Comparison of ENCODE assay signal across 1 cellular context in the genomic region with DNA sequence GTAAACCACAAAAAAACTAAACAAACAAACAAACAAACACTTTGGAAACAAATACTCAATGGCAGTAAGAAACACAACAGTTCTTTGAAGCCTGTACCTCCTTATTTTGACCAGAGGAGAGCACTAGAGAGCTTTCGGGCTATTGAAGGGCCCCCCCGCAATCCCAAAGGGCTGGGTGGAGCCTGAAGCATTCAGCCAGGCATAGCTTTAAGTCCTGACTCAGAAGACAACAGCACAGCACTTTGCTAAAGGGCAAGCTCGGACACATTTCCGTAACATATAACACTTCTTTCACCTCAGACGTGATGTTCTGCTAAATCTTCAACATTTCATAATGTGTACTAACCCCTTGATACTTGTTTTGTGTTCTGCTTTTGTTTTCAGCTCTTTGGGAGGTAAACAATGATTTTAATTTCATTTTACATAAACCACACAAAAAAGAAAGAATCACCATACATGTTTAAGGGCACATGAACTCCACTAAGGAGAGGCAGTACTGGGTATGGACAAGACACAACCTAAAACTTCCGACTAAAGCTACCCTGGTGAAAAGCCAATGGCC.
TF ChIP-seq lines count a peak whose summit lies in the region.

No MANE protein-coding gene starts in this region.

TF ChIP-seq in HepG2, 621 proteins besides CTCF, POLR2A, EP300 and RAD21 (continued from another document and continues in another):
- TF ChIP-seq, protein P1, sequence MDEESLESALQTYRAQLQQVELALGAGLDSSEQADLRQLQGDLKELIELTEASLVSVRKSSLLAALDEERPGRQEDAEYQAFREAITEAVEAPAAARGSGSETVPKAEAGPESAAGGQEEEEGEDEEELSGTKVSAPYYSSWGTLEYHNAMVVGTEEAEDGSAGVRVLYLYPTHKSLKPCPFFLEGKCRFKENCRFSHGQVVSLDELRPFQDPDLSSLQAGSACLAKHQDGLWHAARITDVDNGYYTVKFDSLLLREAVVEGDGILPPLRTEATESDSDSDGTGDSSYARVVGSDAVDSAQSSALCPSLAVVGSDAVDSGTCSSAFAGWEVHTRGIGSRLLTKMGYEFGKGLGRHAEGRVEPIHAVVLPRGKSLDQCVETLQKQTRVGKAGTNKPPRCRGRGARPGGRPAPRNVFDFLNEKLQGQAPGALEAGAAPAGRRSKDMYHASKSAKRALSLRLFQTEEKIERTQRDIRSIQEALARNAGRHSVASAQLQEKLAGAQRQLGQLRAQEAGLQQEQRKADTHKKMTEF (CRISPR knock-in tag; IDR thresholded peaks at IDR 0.05): peak; percentile 61
- TF ChIP-seq ZNF441 (CRISPR knock-in tag; IDR thresholded peaks at IDR 0.05; ENCODE audit: borderline replicate concordance): 0 out of 2 replicates have a peak, but pooled peaks have one; percentile 30
- 0 out of 2 replicates have a peak, but pooled peaks have one; percentile 24 for TF ChIP-seq MED1 (CRISPR knock-in tag; IDR thresholded peaks at IDR 0.05)
- TF ChIP-seq ZNF768 (CRISPR knock-in tag; IDR thresholded peaks at IDR 0.05): no peak
- peak in 1 of 2 experiments; percentile 56; a peak in 1 of 4 replicates for TF ChIP-seq KLF16 (CRISPR knock-in tag; IDR thresholded peaks at IDR 0.05)
- TF ChIP-seq ERF (CRISPR knock-in tag; IDR thresholded peaks at IDR 0.05): peak; percentile 69
- TF ChIP-seq KAT2B (IDR thresholded peaks at IDR 0.05; ENCODE audit: borderline replicate concordance, low read depth, low read length): no peak
- TF ChIP-seq, protein P2, sequence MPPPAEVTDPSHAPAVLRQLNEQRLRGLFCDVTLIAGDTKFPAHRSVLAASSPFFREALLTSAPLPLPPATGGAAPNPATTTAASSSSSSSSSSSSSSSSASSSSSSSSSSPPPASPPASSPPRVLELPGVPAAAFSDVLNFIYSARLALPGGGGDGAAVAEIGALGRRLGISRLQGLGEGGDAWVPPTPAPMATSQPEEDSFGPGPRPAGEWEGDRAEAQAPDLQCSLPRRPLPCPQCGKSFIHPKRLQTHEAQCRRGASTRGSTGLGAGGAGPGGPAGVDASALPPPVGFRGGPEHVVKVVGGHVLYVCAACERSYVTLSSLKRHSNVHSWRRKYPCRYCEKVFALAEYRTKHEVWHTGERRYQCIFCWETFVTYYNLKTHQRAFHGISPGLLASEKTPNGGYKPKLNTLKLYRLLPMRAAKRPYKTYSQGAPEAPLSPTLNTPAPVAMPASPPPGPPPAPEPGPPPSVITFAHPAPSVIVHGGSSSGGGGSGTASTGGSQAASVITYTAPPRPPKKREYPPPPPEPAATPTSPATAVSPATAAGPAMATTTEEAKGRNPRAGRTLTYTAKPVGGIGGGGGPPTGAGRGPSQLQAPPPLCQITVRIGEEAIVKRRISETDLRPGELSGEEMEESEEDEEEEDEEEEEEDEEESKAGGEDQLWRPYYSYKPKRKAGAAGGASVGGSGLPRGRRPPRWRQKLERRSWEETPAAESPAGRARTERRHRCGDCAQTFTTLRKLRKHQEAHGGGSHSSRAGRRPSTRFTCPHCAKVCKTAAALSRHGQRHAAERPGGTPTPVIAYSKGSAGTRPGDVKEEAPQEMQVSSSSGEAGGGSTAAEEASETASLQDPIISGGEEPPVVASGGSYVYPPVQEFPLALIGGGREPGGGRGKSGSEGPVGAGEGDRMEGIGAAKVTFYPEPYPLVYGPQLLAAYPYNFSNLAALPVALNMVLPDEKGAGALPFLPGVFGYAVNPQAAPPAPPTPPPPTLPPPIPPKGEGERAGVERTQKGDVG (CRISPR knock-in tag; IDR thresholded peaks at IDR 0.05; ENCODE audit: borderline replicate concordance): no peak
- TF ChIP-seq, protein P3, sequence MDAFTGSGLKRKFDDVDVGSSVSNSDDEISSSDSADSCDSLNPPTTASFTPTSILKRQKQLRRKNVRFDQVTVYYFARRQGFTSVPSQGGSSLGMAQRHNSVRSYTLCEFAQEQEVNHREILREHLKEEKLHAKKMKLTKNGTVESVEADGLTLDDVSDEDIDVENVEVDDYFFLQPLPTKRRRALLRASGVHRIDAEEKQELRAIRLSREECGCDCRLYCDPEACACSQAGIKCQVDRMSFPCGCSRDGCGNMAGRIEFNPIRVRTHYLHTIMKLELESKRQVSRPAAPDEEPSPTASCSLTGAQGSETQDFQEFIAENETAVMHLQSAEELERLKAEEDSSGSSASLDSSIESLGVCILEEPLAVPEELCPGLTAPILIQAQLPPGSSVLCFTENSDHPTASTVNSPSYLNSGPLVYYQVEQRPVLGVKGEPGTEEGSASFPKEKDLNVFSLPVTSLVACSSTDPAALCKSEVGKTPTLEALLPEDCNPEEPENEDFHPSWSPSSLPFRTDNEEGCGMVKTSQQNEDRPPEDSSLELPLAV (CRISPR knock-in tag; conservative IDR thresholded peaks at IDR 0.05; ENCODE audit: low read depth): no peak
- TF ChIP-seq MIXL1 (CRISPR knock-in tag; IDR thresholded peaks at IDR 0.05): 0 out of 2 replicates have a peak, but pooled peaks have one; percentile 43
- TF ChIP-seq MIER3 (CRISPR knock-in tag; IDR thresholded peaks at IDR 0.05; ENCODE audit: borderline replicate concordance): 0 out of 2 replicates have a peak, but pooled peaks have one; percentile 39
- TF ChIP-seq, protein P4, sequence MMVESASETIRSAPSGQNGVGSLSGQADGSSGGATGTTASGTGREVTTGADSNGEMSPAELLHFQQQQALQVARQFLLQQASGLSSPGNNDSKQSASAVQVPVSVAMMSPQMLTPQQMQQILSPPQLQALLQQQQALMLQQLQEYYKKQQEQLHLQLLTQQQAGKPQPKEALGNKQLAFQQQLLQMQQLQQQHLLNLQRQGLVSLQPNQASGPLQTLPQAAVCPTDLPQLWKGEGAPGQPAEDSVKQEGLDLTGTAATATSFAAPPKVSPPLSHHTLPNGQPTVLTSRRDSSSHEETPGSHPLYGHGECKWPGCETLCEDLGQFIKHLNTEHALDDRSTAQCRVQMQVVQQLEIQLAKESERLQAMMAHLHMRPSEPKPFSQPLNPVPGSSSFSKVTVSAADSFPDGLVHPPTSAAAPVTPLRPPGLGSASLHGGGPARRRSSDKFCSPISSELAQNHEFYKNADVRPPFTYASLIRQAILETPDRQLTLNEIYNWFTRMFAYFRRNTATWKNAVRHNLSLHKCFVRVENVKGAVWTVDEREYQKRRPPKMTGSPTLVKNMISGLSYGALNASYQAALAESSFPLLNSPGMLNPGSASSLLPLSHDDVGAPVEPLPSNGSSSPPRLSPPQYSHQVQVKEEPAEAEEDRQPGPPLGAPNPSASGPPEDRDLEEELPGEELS (CRISPR knock-in tag; IDR thresholded peaks at IDR 0.05): peak; percentile 55
- TF ChIP-seq ISL2 (CRISPR knock-in tag; IDR thresholded peaks at IDR 0.05): peak; percentile 35; the same call in 1 of the 2 replicates
- 0 out of 2 replicates have a peak, but pooled peaks have one; percentile 11 for TF ChIP-seq ELF1 (CRISPR knock-in tag; IDR thresholded peaks at IDR 0.05)
- peak; percentile 43 for TF ChIP-seq ZFP36 (IDR thresholded peaks at IDR 0.05; ENCODE audit: borderline replicate concordance, low read depth, low read length, partially characterized antibody)
- no peak for TF ChIP-seq AKAP8 (CRISPR knock-in tag; IDR thresholded peaks at IDR 0.05)
- TF ChIP-seq ZNF550 (CRISPR knock-in tag; IDR thresholded peaks at IDR 0.05; ENCODE audit: borderline replicate concordance): no peak
- TF ChIP-seq, protein P5, sequence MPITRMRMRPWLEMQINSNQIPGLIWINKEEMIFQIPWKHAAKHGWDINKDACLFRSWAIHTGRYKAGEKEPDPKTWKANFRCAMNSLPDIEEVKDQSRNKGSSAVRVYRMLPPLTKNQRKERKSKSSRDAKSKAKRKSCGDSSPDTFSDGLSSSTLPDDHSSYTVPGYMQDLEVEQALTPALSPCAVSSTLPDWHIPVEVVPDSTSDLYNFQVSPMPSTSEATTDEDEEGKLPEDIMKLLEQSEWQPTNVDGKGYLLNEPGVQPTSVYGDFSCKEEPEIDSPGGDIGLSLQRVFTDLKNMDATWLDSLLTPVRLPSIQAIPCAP (CRISPR knock-in tag; IDR thresholded peaks at IDR 0.05; ENCODE audit: low read depth): no peak
- TF ChIP-seq SMC3 (IDR thresholded peaks at IDR 0.05; ENCODE audit: low read length): peak; percentile 96
- peak; percentile 51; the same call in 1 of the 2 replicates for TF ChIP-seq PPARG (CRISPR knock-in tag; conservative IDR thresholded peaks at IDR 0.05)
- peak; percentile 38; the same call in 1 of the 2 replicates for TF ChIP-seq KDM2A (CRISPR knock-in tag; IDR thresholded peaks at IDR 0.05; ENCODE audit: borderline replicate concordance, low read depth)
- no peak for TF ChIP-seq NR2F6 (IDR thresholded peaks at IDR 0.05)
- TF ChIP-seq NR2F6 (CRISPR knock-in tag; IDR thresholded peaks at IDR 0.05): 0 out of 2 replicates have a peak, but pooled peaks have one; percentile 18
- peak; percentile 42; the same call in 1 of the 2 replicates for TF ChIP-seq KAT8 (CRISPR knock-in tag; IDR thresholded peaks at IDR 0.05)
- TF ChIP-seq, protein P6, sequence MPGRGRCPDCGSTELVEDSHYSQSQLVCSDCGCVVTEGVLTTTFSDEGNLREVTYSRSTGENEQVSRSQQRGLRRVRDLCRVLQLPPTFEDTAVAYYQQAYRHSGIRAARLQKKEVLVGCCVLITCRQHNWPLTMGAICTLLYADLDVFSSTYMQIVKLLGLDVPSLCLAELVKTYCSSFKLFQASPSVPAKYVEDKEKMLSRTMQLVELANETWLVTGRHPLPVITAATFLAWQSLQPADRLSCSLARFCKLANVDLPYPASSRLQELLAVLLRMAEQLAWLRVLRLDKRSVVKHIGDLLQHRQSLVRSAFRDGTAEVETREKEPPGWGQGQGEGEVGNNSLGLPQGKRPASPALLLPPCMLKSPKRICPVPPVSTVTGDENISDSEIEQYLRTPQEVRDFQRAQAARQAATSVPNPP (CRISPR knock-in tag; IDR thresholded peaks at IDR 0.05): no peak
- peak; percentile 41 for TF ChIP-seq TEAD3 (CRISPR knock-in tag; optimal IDR thresholded peaks at IDR 0.05; ENCODE audit: borderline replicate concordance)
- TF ChIP-seq NCOA1 (CRISPR knock-in tag; IDR thresholded peaks at IDR 0.05): no peak
- TF ChIP-seq, protein P7, sequence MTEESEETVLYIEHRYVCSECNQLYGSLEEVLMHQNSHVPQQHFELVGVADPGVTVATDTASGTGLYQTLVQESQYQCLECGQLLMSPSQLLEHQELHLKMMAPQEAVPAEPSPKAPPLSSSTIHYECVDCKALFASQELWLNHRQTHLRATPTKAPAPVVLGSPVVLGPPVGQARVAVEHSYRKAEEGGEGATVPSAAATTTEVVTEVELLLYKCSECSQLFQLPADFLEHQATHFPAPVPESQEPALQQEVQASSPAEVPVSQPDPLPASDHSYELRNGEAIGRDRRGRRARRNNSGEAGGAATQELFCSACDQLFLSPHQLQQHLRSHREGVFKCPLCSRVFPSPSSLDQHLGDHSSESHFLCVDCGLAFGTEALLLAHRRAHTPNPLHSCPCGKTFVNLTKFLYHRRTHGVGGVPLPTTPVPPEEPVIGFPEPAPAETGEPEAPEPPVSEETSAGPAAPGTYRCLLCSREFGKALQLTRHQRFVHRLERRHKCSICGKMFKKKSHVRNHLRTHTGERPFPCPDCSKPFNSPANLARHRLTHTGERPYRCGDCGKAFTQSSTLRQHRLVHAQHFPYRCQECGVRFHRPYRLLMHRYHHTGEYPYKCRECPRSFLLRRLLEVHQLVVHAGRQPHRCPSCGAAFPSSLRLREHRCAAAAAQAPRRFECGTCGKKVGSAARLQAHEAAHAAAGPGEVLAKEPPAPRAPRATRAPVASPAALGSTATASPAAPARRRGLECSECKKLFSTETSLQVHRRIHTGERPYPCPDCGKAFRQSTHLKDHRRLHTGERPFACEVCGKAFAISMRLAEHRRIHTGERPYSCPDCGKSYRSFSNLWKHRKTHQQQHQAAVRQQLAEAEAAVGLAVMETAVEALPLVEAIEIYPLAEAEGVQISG (CRISPR knock-in tag; IDR thresholded peaks at IDR 0.05): peak; percentile 31; the same call in 1 of the 2 replicates
- TF ChIP-seq, protein P8, sequence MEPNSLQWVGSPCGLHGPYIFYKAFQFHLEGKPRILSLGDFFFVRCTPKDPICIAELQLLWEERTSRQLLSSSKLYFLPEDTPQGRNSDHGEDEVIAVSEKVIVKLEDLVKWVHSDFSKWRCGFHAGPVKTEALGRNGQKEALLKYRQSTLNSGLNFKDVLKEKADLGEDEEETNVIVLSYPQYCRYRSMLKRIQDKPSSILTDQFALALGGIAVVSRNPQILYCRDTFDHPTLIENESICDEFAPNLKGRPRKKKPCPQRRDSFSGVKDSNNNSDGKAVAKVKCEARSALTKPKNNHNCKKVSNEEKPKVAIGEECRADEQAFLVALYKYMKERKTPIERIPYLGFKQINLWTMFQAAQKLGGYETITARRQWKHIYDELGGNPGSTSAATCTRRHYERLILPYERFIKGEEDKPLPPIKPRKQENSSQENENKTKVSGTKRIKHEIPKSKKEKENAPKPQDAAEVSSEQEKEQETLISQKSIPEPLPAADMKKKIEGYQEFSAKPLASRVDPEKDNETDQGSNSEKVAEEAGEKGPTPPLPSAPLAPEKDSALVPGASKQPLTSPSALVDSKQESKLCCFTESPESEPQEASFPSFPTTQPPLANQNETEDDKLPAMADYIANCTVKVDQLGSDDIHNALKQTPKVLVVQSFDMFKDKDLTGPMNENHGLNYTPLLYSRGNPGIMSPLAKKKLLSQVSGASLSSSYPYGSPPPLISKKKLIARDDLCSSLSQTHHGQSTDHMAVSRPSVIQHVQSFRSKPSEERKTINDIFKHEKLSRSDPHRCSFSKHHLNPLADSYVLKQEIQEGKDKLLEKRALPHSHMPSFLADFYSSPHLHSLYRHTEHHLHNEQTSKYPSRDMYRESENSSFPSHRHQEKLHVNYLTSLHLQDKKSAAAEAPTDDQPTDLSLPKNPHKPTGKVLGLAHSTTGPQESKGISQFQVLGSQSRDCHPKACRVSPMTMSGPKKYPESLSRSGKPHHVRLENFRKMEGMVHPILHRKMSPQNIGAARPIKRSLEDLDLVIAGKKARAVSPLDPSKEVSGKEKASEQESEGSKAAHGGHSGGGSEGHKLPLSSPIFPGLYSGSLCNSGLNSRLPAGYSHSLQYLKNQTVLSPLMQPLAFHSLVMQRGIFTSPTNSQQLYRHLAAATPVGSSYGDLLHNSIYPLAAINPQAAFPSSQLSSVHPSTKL (CRISPR knock-in tag; IDR thresholded peaks at IDR 0.05): peak; percentile 51; the same call in 1 of the 2 replicates
- TF ChIP-seq, protein P9, sequence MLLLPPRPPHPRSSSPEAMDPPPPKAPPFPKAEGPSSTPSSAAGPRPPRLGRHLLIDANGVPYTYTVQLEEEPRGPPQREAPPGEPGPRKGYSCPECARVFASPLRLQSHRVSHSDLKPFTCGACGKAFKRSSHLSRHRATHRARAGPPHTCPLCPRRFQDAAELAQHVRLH (CRISPR knock-in tag; IDR thresholded peaks at IDR 0.05; ENCODE audit: borderline replicate concordance, low read depth): peak; percentile 52; the same call in 1 of the 2 replicates
- TF ChIP-seq FOXP1 (IDR thresholded peaks at IDR 0.05): no peak
- TF ChIP-seq FOXP1 (CRISPR knock-in tag; IDR thresholded peaks at IDR 0.05): peak; percentile 29; the same call in 1 of the 2 replicates
- peak; percentile 38 for TF ChIP-seq SAP130 (CRISPR knock-in tag; IDR thresholded peaks at IDR 0.05; ENCODE audit: low read depth)
- TF ChIP-seq, protein P10, sequence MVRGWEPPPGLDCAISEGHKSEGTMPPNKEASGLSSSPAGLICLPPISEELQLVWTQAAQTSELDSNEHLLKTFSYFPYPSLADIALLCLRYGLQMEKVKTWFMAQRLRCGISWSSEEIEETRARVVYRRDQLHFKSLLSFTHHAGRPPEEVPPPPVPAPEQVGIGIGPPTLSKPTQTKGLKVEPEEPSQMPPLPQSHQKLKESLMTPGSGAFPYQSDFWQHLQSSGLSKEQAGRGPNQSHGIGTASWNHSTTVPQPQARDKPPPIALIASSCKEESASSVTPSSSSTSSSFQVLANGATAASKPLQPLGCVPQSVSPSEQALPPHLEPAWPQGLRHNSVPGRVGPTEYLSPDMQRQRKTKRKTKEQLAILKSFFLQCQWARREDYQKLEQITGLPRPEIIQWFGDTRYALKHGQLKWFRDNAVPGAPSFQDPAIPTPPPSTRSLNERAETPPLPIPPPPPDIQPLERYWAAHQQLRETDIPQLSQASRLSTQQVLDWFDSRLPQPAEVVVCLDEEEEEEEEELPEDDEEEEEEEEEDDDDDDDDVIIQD (CRISPR knock-in tag; IDR thresholded peaks at IDR 0.05; ENCODE audit: low read depth): 0 out of 2 replicates have a peak, but pooled peaks have one; percentile 32
